19 cellular contexts compared by ENCODE assay signal in genomic region chr4:86626066-86626465, GRCh38. TPM values are rescaled to one million over a fixed set of nuclear protein-coding genes. Genes with fewer than 3 reads are reported as not detected.
DNase-seq lines count a peak whose midpoint lies in the region; TF ChIP-seq lines count a peak whose summit lies in the region.
"Had no signal": no experiment of that assay in that cellular context is flagged by ENCODE, and none has a peak within 500 bp of the region (broad histone marks: within the 10 kb centered on the region; RNA-seq: fewer than 3 reads in every experiment).

No MANE protein-coding gene starts in this region.

- no peaks in the 10 kb centered on the region for H3K9me3 ChIP-seq in HEK293 (ENCODE audit: control insufficient read depth, insufficient read depth, low read depth, low read length)
- no peaks in the 10 kb centered on the region for H3K9me3 ChIP-seq in adipocyte (ENCODE audit: control insufficient read depth, low read length)
- H3K9me3 ChIP-seq in neural progenitor cell (ENCODE audit: low read depth): no peaks in the 10 kb centered on the region
- H3K9me3 ChIP-seq in Karpas-422 (ENCODE audit: low read length): no peaks in the 10 kb centered on the region
- H3K9me3 ChIP-seq: BLaER1, MG63, SJSA1 had no signal

- H2AFZ ChIP-seq in neural progenitor cell (replicated peaks): no peak overlapping the region
- H2AFZ ChIP-seq in Karpas-422 (ENCODE audit: low read length): no peak overlapping the region

- H3K36me3 ChIP-seq in HEK293 (ENCODE audit: control insufficient read depth in 2 of 2, insufficient read depth in 1 of 2, low read length in 2 of 2): no peaks in the 10 kb centered on the region
- H3K36me3 ChIP-seq in adipocyte (ENCODE audit: control insufficient read depth, insufficient read depth, low read length, severe bottlenecking): no peaks in the 10 kb centered on the region
- peaks cover 11% of the 10 kb centered on the region for H3K36me3 ChIP-seq in neural progenitor cell
- no peaks in the 10 kb centered on the region for H3K36me3 ChIP-seq in Karpas-422 (ENCODE audit: insufficient read depth, low read length)
- H3K36me3 ChIP-seq: BLaER1, MG63, SJSA1 had no signal

- H3K79me2 ChIP-seq in neural progenitor cell (ENCODE audit: low read depth): peaks cover 92% of the 10 kb centered on the region
- H3K79me2 ChIP-seq in Karpas-422 (ENCODE audit: low read length): no peaks in the 10 kb centered on the region

- CTCF ChIA-PET in HEK293 (lab: Yijun Ruan, JAX): no interaction called here

- no peaks in the 10 kb centered on the region for H3K4me1 Mint-ChIP-seq in neural progenitor cell
- H3K4me1 Mint-ChIP-seq: CD4-positive, CD25-positive, alpha-beta regulatory T cell had no signal

- DNase-seq in adipocyte (ENCODE audit: low read depth) (peak; percentile 55), fibroblast of the aortic adventitia (ENCODE audit: low read depth) (peak; percentile 14), neural progenitor cell (ENCODE audit: low spot score) (no peak), NCI-H446 (lab: John Stamatoyannopoulos, UW) (no peak), Karpas-422 (no peak)
- DNase-seq in activated CD4-positive, alpha-beta T cell treated with anti-CD3 and anti-CD28 coated beads for 1 hour: no peak
- DNase-seq: CD4-positive, CD25-positive, alpha-beta regulatory T cell; MG63; NCI-H1105 treated with DMSO at 0.1 percent for 48 hours; NCI-H2029; NCI-H446 treated with DMSO at 0.1 percent for 48 hours; NCI-H526 treated with DMSO at 0.1 percent for 48 hours; Right ventricle myocardium superior; RPMI8226 had no signal

- TF ChIP-seq CTCF in HEK293 (tag by site-specific recombination; IDR thresholded peaks at IDR 0.05): no peak
- no peak for TF ChIP-seq CTCF in fibroblast of the aortic adventitia (IDR thresholded peaks at IDR 0.05; ENCODE audit: insufficient read depth, low read length)
- no peak for TF ChIP-seq CTCF in neural progenitor cell (IDR thresholded peaks at IDR 0.05)

- H4K20me1 ChIP-seq in neural progenitor cell (ENCODE audit: low read depth) (peaks cover 66% of the 10 kb centered on the region), Karpas-422 (ENCODE audit: insufficient read depth, low read depth, low read length) (no peaks in the 10 kb centered on the region)
- H4K20me1 ChIP-seq: BLaER1 had no signal

- peaks cover 6% of the 10 kb centered on the region for H3K4me1 ChIP-seq in HEK293 (ENCODE audit: control insufficient read depth, insufficient read depth, low read length)
- H3K4me1 ChIP-seq in adipocyte (ENCODE audit: control insufficient read depth, insufficient read depth, low read length): no peaks in the 10 kb centered on the region
- peaks cover 56% of the 10 kb centered on the region for H3K4me1 ChIP-seq in neural progenitor cell
- no peaks in the 10 kb centered on the region for H3K4me1 ChIP-seq in Karpas-422 (ENCODE audit: low read length)
- H3K4me1 ChIP-seq: BLaER1, SJSA1 had no signal

- POLR2A ChIA-PET in HEK293 (lab: Yijun Ruan, JAX): no interaction called here

- H3K4me3 Mint-ChIP-seq in neural progenitor cell: no peak overlapping the region
- H3K4me3 Mint-ChIP-seq: CD4-positive, CD25-positive, alpha-beta regulatory T cell had no signal

- H3K36me3 Mint-ChIP-seq in neural progenitor cell: peaks cover 57% of the 10 kb centered on the region
- H3K36me3 Mint-ChIP-seq: CD4-positive, CD25-positive, alpha-beta regulatory T cell had no signal

- H3K27me3 Mint-ChIP-seq in neural progenitor cell (ENCODE audit: insufficient read depth, low read depth): peaks cover 2% of the 10 kb centered on the region

- no peak overlapping the region for H3K4me2 ChIP-seq in neural progenitor cell
- no peak overlapping the region for H3K4me2 ChIP-seq in Karpas-422 (ENCODE audit: low read depth, low read length, poor library complexity, severe bottlenecking)
- H3K4me2 ChIP-seq: BLaER1 had no signal

- H3K9me2 ChIP-seq in Karpas-422 (replicated peaks; ENCODE audit: insufficient read depth, low read length): no peaks in the 10 kb centered on the region

- no peak overlapping the region for H3K27ac ChIP-seq in HEK293 (ENCODE audit: extremely low read depth, low read depth, low read length)
- H3K27ac ChIP-seq in neural progenitor cell: peak overlapping the region; percentile 18
- no peak overlapping the region for H3K27ac ChIP-seq in Karpas-422 (ENCODE audit: low read length)
- H3K27ac ChIP-seq: BLaER1, SJSA1 had no signal

- no peak overlapping the region for H3K9ac ChIP-seq in adipocyte (ENCODE audit: low read length)
- no peak overlapping the region for H3K9ac ChIP-seq in neural progenitor cell
- no peak overlapping the region for H3K9ac ChIP-seq in Karpas-422 (ENCODE audit: low read length)
- H3K9ac ChIP-seq: BLaER1 had no signal

- H3K4me3 ChIP-seq in HEK293 (ENCODE audit: low read depth, low read length): no peak overlapping the region
- H3K4me3 ChIP-seq in adipocyte (ENCODE audit: low read length): no peak overlapping the region
- no peak overlapping the region for H3K4me3 ChIP-seq in fibroblast of the aortic adventitia (ENCODE audit: low read depth, low read length)
- H3K4me3 ChIP-seq in neural progenitor cell: no peak overlapping the region
- no peak overlapping the region for H3K4me3 ChIP-seq in Karpas-422 (ENCODE audit: low read length)
- H3K4me3 ChIP-seq: BLaER1, K562, MG63, SJSA1 had no signal

- H3F3A ChIP-seq in neural progenitor cell (ENCODE audit: low read depth): peaks cover 13% of the 10 kb centered on the region

- peaks cover 13% of the 10 kb centered on the region for H3K9me3 Mint-ChIP-seq in neural progenitor cell

- H3K27me3 ChIP-seq in adipocyte (replicated peaks; ENCODE audit: control insufficient read depth, insufficient read depth, low read length) (no peaks in the 10 kb centered on the region), neural progenitor cell (no peaks in the 10 kb centered on the region), Karpas-422 (ENCODE audit: low read length) (no peaks in the 10 kb centered on the region)
- H3K27me3 ChIP-seq: BLaER1, MG63, SJSA1 had no signal

- H3K27ac Mint-ChIP-seq in neural progenitor cell: no peak overlapping the region
- H3K27ac Mint-ChIP-seq: CD4-positive, CD25-positive, alpha-beta regulatory T cell had no signal

TF ChIP-seq in HEK293, 187 proteins besides CTCF, POLR2A, EP300 and RAD21:
- TF ChIP-seq ZSCAN5A (tag by site-specific recombination; IDR thresholded peaks at IDR 0.05) (no peak), ZNF600 (tag by site-specific recombination; IDR thresholded peaks at IDR 0.05) (no peak), BCL11B (tag by site-specific recombination; IDR thresholded peaks at IDR 0.05; ENCODE audit: low read depth) (no peak), PRDM6 (tag by site-specific recombination; IDR thresholded peaks at IDR 0.05) (peak; percentile 54), ZNF112 (tag by site-specific recombination; IDR thresholded peaks at IDR 0.05) (no peak), ZNF529 (tag by site-specific recombination; IDR thresholded peaks at IDR 0.05; ENCODE audit: insufficient replicate concordance) (no peak)

RNA-seq across cellular contexts. Expression of gene PTPN13, which starts 32.0 kb away (rescaled TPM):
- 41.6 and 67.6 TPM in 2 replicates for total RNA-seq in fibroblast of the aortic adventitia (ENCODE audit: low replicate concordance)
- 183 and 244 TPM in 2 replicates for total RNA-seq in neural progenitor cell (ENCODE audit: low replicate concordance)
- total RNA-seq in Karpas-422 (2014; rRNA removed; shearing (Covaris generic); ENCODE audit: low replicate concordance): 0.14 TPM in 1 of 2 replicates, not detected in the other
- total RNA-seq: LHCN-M2 had no signal

Comparison
In these comparisons a context has a peak if more than half of its experiments do, and no peak if none do; other contexts are left out.
1. DNase-seq: peak in adipocyte (single experiment) and fibroblast of the aortic adventitia (single experiment); none in neural progenitor cell (single experiment), NCI-H446 (0 of 2), Karpas-422 (single experiment) and activated CD4-positive, alpha-beta T cell treated with anti-CD3 and anti-CD28 coated beads for 1 hour (single experiment).
2. RNA of gene PTPN13, which starts 32.0 kb away (total RNA-seq): 183 to 244 TPM in neural progenitor cell and 41.6 to 67.6 TPM in fibroblast of the aortic adventitia; 0.14 TPM in Karpas-422; every median in the first group is over 10 times any median in the second.